In genomic region chr12:56236985-56237384, GRCh38 we compare ENCODE assay signal across 1 cellular context.
TF ChIP-seq lines count a peak whose summit lies in the region.

No MANE protein-coding gene starts in this region.

TF ChIP-seq in IMR-90, 13 proteins besides CTCF, POLR2A, EP300 and RAD21:
- TF ChIP-seq ELK1 (IDR thresholded peaks at IDR 0.05; ENCODE audit: borderline replicate concordance, low read depth, low read length) (no peak), RCOR1 (IDR thresholded peaks at IDR 0.05; ENCODE audit: insufficient replicate concordance, low read length) (no peak), NFE2L2 (IDR thresholded peaks at IDR 0.05; ENCODE audit: low read depth, low read length) (no peak), MAZ (IDR thresholded peaks at IDR 0.05; ENCODE audit: borderline replicate concordance, low read depth, low read length) (no peak), CHD1 (IDR thresholded peaks at IDR 0.05; ENCODE audit: low read depth, low read length) (no peak), CEBPB (IDR thresholded peaks at IDR 0.05; ENCODE audit: low read depth, low read length) (no peak), FOS (IDR thresholded peaks at IDR 0.05; ENCODE audit: low read depth, low read length) (no peak), SMC3 (IDR thresholded peaks at IDR 0.05; ENCODE audit: low read depth, low read length) (no peak), MAFK (IDR thresholded peaks at IDR 0.05; ENCODE audit: low read depth, low read length) (no peak), USF2 (IDR thresholded peaks at IDR 0.05; ENCODE audit: low read depth, low read length) (no peak), RFX5 (IDR thresholded peaks at IDR 0.05; ENCODE audit: low read depth, low read length) (no peak), MXI1 (IDR thresholded peaks at IDR 0.05; ENCODE audit: borderline replicate concordance, low read depth, low read length) (no peak), BHLHE40 (IDR thresholded peaks at IDR 0.05; ENCODE audit: low read depth, low read length) (no peak)
